ENCODE assay signal across 21 cellular contexts in genomic region chr14:90508073-90508472, GRCh38.
"Had no signal": no experiment of that assay in that cellular context is flagged by ENCODE, and none has a peak within 500 bp of the region (broad histone marks: within the 10 kb centered on the region; RNA-seq: fewer than 3 reads in every experiment).

No MANE protein-coding gene starts in this region.

- H3K4me1 Mint-ChIP-seq: activated CD4-positive, alpha-beta T cell treated with anti-CD3 and anti-CD28 coated beads, Interleukin-2, amount 10 ng/mL, durations not matched to agents 7 days and 5 days had no signal

- DNase-seq: activated B cell treated with CpG ODN at 0.5 μM for 24 hours; activated CD4-positive, alpha-beta memory T cell treated with anti-CD3 and anti-CD28 coated beads for 36 hours; activated CD4-positive, alpha-beta T cell treated with anti-CD3 and anti-CD28 coated beads for 1 hour; activated CD4-positive, alpha-beta T cell treated with anti-CD3 and anti-CD28 coated beads, Interleukin-2, amount 10 ng/mL, durations not matched to agents 7 days and 5 days; activated CD8-positive, alpha-beta memory T cell treated with anti-CD3 and anti-CD28 coated beads for 24 hours; activated effector memory CD4-positive, alpha-beta T cell treated with anti-CD3 and anti-CD28 coated beads, Interleukin-2, amount 50 U/mL, for 16 hours; activated naive CD4-positive, alpha-beta T cell treated with Interleukin-2 at 50 U/mL for 16 hours; activated T-cell treated with anti-CD3 and anti-CD28 coated beads, Interleukin-2, amount 50 U/mL, for 4 hours; MG63; MV-4-11; NCI-H1105; NCI-H1436 treated with DMSO at 0.1 percent for 48 hours; NCI-H187; NCI-H2081; NCI-H69; NK-92 treated with Interleukin-12 subunit alpha and Interleukin-12 subunit beta, amount 100 ng/mL, for 24 hours; OCI-M1; SHP77 treated with DMSO at 0.1 percent for 48 hours; T-helper 17 cell; T-helper 9 cell had no signal

- ATAC-seq: activated T-cell treated with anti-CD3 and anti-CD28 coated beads, Interleukin-2, amount 50 U/mL, for 4 hours; T-helper 17 cell had no signal

- H3K36me3 ChIP-seq: MG63 had no signal

- H3K27ac Mint-ChIP-seq: activated B cell treated with CpG ODN at 0.5 μM for 24 hours; activated CD4-positive, alpha-beta memory T cell treated with anti-CD3 and anti-CD28 coated beads for 36 hours; activated CD4-positive, alpha-beta T cell treated with anti-CD3 and anti-CD28 coated beads, Interleukin-2, amount 10 ng/mL, durations not matched to agents 7 days and 5 days; activated naive CD8-positive, alpha-beta T cell; T-helper 17 cell had no signal

- H3K4me3 Mint-ChIP-seq: activated B cell treated with CpG ODN at 0.5 μM for 24 hours; activated CD4-positive, alpha-beta memory T cell treated with anti-CD3 and anti-CD28 coated beads for 36 hours; activated CD4-positive, alpha-beta T cell treated with anti-CD3 and anti-CD28 coated beads, Interleukin-2, amount 10 ng/mL, durations not matched to agents 7 days and 5 days; activated naive CD8-positive, alpha-beta T cell; activated T-cell treated with anti-CD3 and anti-CD28 coated beads, Interleukin-2, amount 50 U/mL, for 4 hours; T-helper 17 cell had no signal

- H3K27me3 ChIP-seq: MG63 had no signal

- H3K36me3 Mint-ChIP-seq: activated CD4-positive, alpha-beta memory T cell treated with anti-CD3 and anti-CD28 coated beads for 36 hours; activated naive CD8-positive, alpha-beta T cell had no signal

- H3K9me3 Mint-ChIP-seq: activated B cell treated with CpG ODN at 0.5 μM for 24 hours; activated CD4-positive, alpha-beta memory T cell treated with anti-CD3 and anti-CD28 coated beads for 36 hours; activated CD4-positive, alpha-beta T cell treated with anti-CD3 and anti-CD28 coated beads, Interleukin-2, amount 10 ng/mL, durations not matched to agents 7 days and 5 days; activated T-cell treated with anti-CD3 and anti-CD28 coated beads, Interleukin-2, amount 50 U/mL, for 4 hours had no signal

- H3K4me3 ChIP-seq: MG63 had no signal

- H3K9me3 ChIP-seq: MG63 had no signal
